8 cellular contexts compared by ENCODE assay signal in genomic region chr2:128026422-128027277, GRCh38. TPM values are rescaled to one million over a fixed set of nuclear protein-coding genes. Genes with fewer than 3 reads are reported as not detected.
DNase-seq lines count a peak whose midpoint lies in the region; ATAC-seq and TF ChIP-seq lines count a peak whose summit lies in the region.

No MANE protein-coding gene starts in this region.

- CTCF ChIA-PET in A673 (lab: Charles Lee) (no interaction called here), GM10248 (lab: Yijun Ruan, JAX) (no interaction called here)

- no TSS peak for BruUV-seq in A673 (replicated peaks; lab: Mats Ljungman, UMichigan)

- no peaks in the 10 kb centered on the region for H3K27me3 ChIP-seq in A673 (replicated peaks; ENCODE audit: insufficient read depth, low read depth, low read length, poor library complexity)

- TF ChIP-seq CTCF in A673 (conservative IDR thresholded peaks at IDR 0.05; ENCODE audit: low read depth, low read length), result no peak
- no peak for TF ChIP-seq CTCF in NB4 (IDR thresholded peaks at IDR 0.05; ENCODE audit: low read depth, low read length)
- TF ChIP-seq CTCF in GM10248 (IDR thresholded peaks at IDR 0.05; ENCODE audit: control extremely low read depth, extremely low read depth, low read depth, missing control alignments), result no peak

- DNase-seq in A673 (ENCODE audit: low spot score) (peak; percentile 11), NB4 (ENCODE audit: low read depth) (no peak), myocyte (ENCODE audit: low read depth) (peak; percentile 9), NCI-H2196 (lab: John Stamatoyannopoulos, UW; ENCODE audit: unreplicated experiment) (no peak), cortex of kidney (lab: John Stamatoyannopoulos, UW) (no peak), GM10248 (ENCODE audit: extremely low spot score) (no peak)

- H3K36me3 Mint-ChIP-seq in dendritic cell treated with granulocyte-macrophage colony-stimulating factor and Interleukin-4, amounts not matched to agents 40 ng/mL and 50 ng/mL, for 4 days (ENCODE audit: low read depth), result peaks cover 42% of the 10 kb centered on the region

- intact Hi-C loops in A673 (cut with micrococcal nuclease; ENCODE audit: unreplicated experiment), result no loop called here
- intact Hi-C loops in dendritic cell treated with granulocyte-macrophage colony-stimulating factor and Interleukin-4, amounts not matched to agents 40 ng/mL and 50 ng/mL, for 4 days (cut with micrococcal nuclease), result loop anchor here (5.0 kb wide), 1 partner anchor 169 kb away; the partner anchor contains the start of gene POLR2D

- H3K4me3 ChIP-seq in A673 (ENCODE audit: low read depth, low read length, poor library complexity, severe bottlenecking) (peak overlapping the region; percentile 99), NB4 (ENCODE audit: low read depth, low read length) (peak overlapping the region; percentile 77)

- peak overlapping the region; percentile 95 for H3K4me3 Mint-ChIP-seq in dendritic cell treated with granulocyte-macrophage colony-stimulating factor and Interleukin-4, amounts not matched to agents 40 ng/mL and 50 ng/mL, for 4 days

- ATAC-seq in GM18511 (IDR thresholded peaks at IDR 0.05; ENCODE audit: unreplicated experiment), result peak; percentile 2

- H3K9me3 Mint-ChIP-seq in dendritic cell treated with granulocyte-macrophage colony-stimulating factor and Interleukin-4, amounts not matched to agents 40 ng/mL and 50 ng/mL, for 4 days, result peaks cover under 1% of the 10 kb centered on the region

- peaks cover 5% of the 10 kb centered on the region for H3K36me3 ChIP-seq in A673 (ENCODE audit: insufficient read depth, low read length, poor library complexity, severe bottlenecking)

- H3K27ac ChIP-seq in A673 (ENCODE audit: low read depth, low read length, poor library complexity, severe bottlenecking), result peak overlapping the region; percentile 86

- H3K4me1 ChIP-seq in A673 (ENCODE audit: insufficient read depth, low read length, poor library complexity, severe bottlenecking), result peaks cover 6% of the 10 kb centered on the region

- POLR2A ChIA-PET in A673 (lab: Charles Lee; ENCODE audit: low non-redundant PET) (no interaction called here), GM10248 (lab: Yijun Ruan, JAX) (no interaction called here)

- peaks cover 18% of the 10 kb centered on the region for H3K4me1 Mint-ChIP-seq in dendritic cell treated with granulocyte-macrophage colony-stimulating factor and Interleukin-4, amounts not matched to agents 40 ng/mL and 50 ng/mL, for 4 days (ENCODE audit: low read depth)

- H3K27me3 Mint-ChIP-seq in dendritic cell treated with granulocyte-macrophage colony-stimulating factor and Interleukin-4, amounts not matched to agents 40 ng/mL and 50 ng/mL, for 4 days, result peaks cover 1% of the 10 kb centered on the region

- H3K9me3 ChIP-seq in A673 (ENCODE audit: low read depth, low read length, poor library complexity, severe bottlenecking), result no peaks in the 10 kb centered on the region

- peak overlapping the region; percentile 82 for H3K27ac Mint-ChIP-seq in dendritic cell treated with granulocyte-macrophage colony-stimulating factor and Interleukin-4, amounts not matched to agents 40 ng/mL and 50 ng/mL, for 4 days

- no peak for TF ChIP-seq POLR2A in NB4 (IDR thresholded peaks at IDR 0.05; ENCODE audit: extremely low read depth, insufficient read length)

RNA-seq across cellular contexts. Expression of gene SAP130, which starts 1.2 kb away (rescaled TPM):
- 40.4 and 44.7 TPM in 2 replicates for total RNA-seq in A673 (2021)
- total RNA-seq in myocyte, result 8.2 TPM in 2 replicates
- 13.1 TPM for polyA plus RNA-seq in myocyte (2012)

Comparison
In these comparisons a context has a peak if more than half of its experiments do, and no peak if none do; other contexts are left out.
1. DNase-seq: peak in A673 (single experiment) and myocyte (single experiment); none in NB4 (single experiment), NCI-H2196 (single experiment), cortex of kidney (single experiment) and GM10248 (single experiment).